Comparison of ENCODE assay signal across 23 cellular contexts in genomic region chrX:46876901-46877300, GRCh38.
"Had no signal": no experiment of that assay in that cellular context is flagged by ENCODE, and none has a peak within 500 bp of the region (broad histone marks: within the 10 kb centered on the region; RNA-seq: fewer than 3 reads in every experiment).

No MANE protein-coding gene starts in this region.

- H3K4me1 ChIP-seq: breast epithelium had no signal

- H3K36me3 Mint-ChIP-seq: activated naive CD8-positive, alpha-beta T cell had no signal

- ATAC-seq: activated T-cell treated with anti-CD3 and anti-CD28 coated beads, Interleukin-2, amount 50 U/mL, for 4 hours; Right ventricle myocardium inferior; T-cell had no signal

- H3K27ac Mint-ChIP-seq: activated B cell treated with CpG ODN at 0.5 μM for 24 hours; activated CD4-positive, alpha-beta memory T cell treated with anti-CD3 and anti-CD28 coated beads for 36 hours; activated CD4-positive, alpha-beta T cell treated with anti-CD3 and anti-CD28 coated beads, Interleukin-2, amount 10 ng/mL, durations not matched to agents 7 days and 5 days; activated naive CD4-positive, alpha-beta T cell treated with anti-CD3 and anti-CD28 coated beads for 36 hours; activated naive CD8-positive, alpha-beta T cell; T-cell had no signal

- H3K4me3 ChIP-seq: breast epithelium, SK-N-MC had no signal

- H3K9me3 Mint-ChIP-seq: activated B cell treated with CpG ODN at 0.5 μM for 24 hours; activated CD4-positive, alpha-beta memory T cell treated with anti-CD3 and anti-CD28 coated beads for 36 hours; activated CD4-positive, alpha-beta T cell treated with anti-CD3 and anti-CD28 coated beads, Interleukin-2, amount 10 ng/mL, durations not matched to agents 7 days and 5 days; activated naive CD4-positive, alpha-beta T cell treated with anti-CD3 and anti-CD28 coated beads for 36 hours; activated T-cell treated with anti-CD3 and anti-CD28 coated beads, Interleukin-2, amount 50 U/mL, for 4 hours; T-cell had no signal

- DNase-seq: activated B cell treated with CpG ODN at 0.5 μM for 24 hours; activated CD4-positive, alpha-beta memory T cell treated with anti-CD3 and anti-CD28 coated beads for 36 hours; activated CD4-positive, alpha-beta T cell treated with anti-CD3 and anti-CD28 coated beads for 1 hour; activated CD4-positive, alpha-beta T cell treated with anti-CD3 and anti-CD28 coated beads, Interleukin-2, amount 10 ng/mL, durations not matched to agents 7 days and 5 days; activated CD8-positive, alpha-beta memory T cell treated with anti-CD3 and anti-CD28 coated beads for 24 hours; activated effector memory CD4-positive, alpha-beta T cell treated with anti-CD3 and anti-CD28 coated beads, Interleukin-2, amount 50 U/mL, for 16 hours; activated naive CD4-positive, alpha-beta T cell treated with anti-CD3 and anti-CD28 coated beads for 36 hours; activated T-cell treated with anti-CD3 and anti-CD28 coated beads, Interleukin-2, amount 50 U/mL, for 4 hours; NCI-H1092; NCI-H1417 treated with DMSO at 0.1 percent for 48 hours; NCI-H1694; NCI-H2029 treated with DMSO at 0.1 percent for 48 hours; NCI-H345; NCI-H510A; NCI-H526 treated with DMSO at 0.1 percent for 48 hours; NCI-H82; T-cell; T-helper 2 cell; T1000 had no signal

- H3K9me3 ChIP-seq: breast epithelium had no signal

- H3K36me3 ChIP-seq: breast epithelium had no signal

- H3K4me1 Mint-ChIP-seq: activated B cell treated with CpG ODN at 0.5 μM for 24 hours had no signal

- H3K4me3 Mint-ChIP-seq: activated B cell treated with CpG ODN at 0.5 μM for 24 hours; activated CD4-positive, alpha-beta memory T cell treated with anti-CD3 and anti-CD28 coated beads for 36 hours; activated CD4-positive, alpha-beta T cell treated with anti-CD3 and anti-CD28 coated beads, Interleukin-2, amount 10 ng/mL, durations not matched to agents 7 days and 5 days; activated naive CD4-positive, alpha-beta T cell treated with anti-CD3 and anti-CD28 coated beads for 36 hours; activated naive CD8-positive, alpha-beta T cell; activated T-cell treated with anti-CD3 and anti-CD28 coated beads, Interleukin-2, amount 50 U/mL, for 4 hours; T-cell had no signal

- H3K27ac ChIP-seq: breast epithelium, SK-N-MC had no signal

- H3K27me3 Mint-ChIP-seq: activated B cell treated with CpG ODN at 0.5 μM for 24 hours; activated CD4-positive, alpha-beta memory T cell treated with anti-CD3 and anti-CD28 coated beads for 36 hours; activated CD4-positive, alpha-beta T cell treated with anti-CD3 and anti-CD28 coated beads, Interleukin-2, amount 10 ng/mL, durations not matched to agents 7 days and 5 days; activated naive CD8-positive, alpha-beta T cell; T-cell had no signal
